9 cellular contexts compared by ENCODE assay signal in genomic region chr10:45490277-45490676, GRCh38.
"Had no signal": no experiment of that assay in that cellular context is flagged by ENCODE, and none has a peak within 500 bp of the region (broad histone marks: within the 10 kb centered on the region; RNA-seq: fewer than 3 reads in every experiment).

No MANE protein-coding gene starts in this region.

- H3K4me1 Mint-ChIP-seq: GM23338, H9 had no signal

- DNase-seq: GM23248, GOT3, H7, H9, HCEC 1CT, HFFc6 had no signal

- H3K4me2 ChIP-seq: GM23338 had no signal

- ATAC-seq: GM23338, HCT116 had no signal

- H3K4me1 ChIP-seq: HAP-1 had no signal

- H3K4me3 ChIP-seq: GM23248, GM23338, HAP-1 had no signal

- H3K27ac Mint-ChIP-seq: GM23338, H9, HFFc6 had no signal

- H3K36me3 ChIP-seq: HAP-1 had no signal

- H3K27ac ChIP-seq: GM23248 had no signal

- H3K4me3 Mint-ChIP-seq: GM23338, H9, HFFc6 had no signal

- H3K9me3 ChIP-seq: HAP-1 had no signal

- H3K9ac ChIP-seq: GM23248 had no signal
